ENCODE assay signal across 8 cellular contexts in genomic region chr16:88706965-88707871, GRCh38. TPM values are rescaled to one million over a fixed set of nuclear protein-coding genes. Genes with fewer than 3 reads are reported as not detected.
DNase-seq lines count a peak whose midpoint lies in the region; ATAC-seq and TF ChIP-seq lines count a peak whose summit lies in the region.

No MANE protein-coding gene starts in this region.

- H3K9me3 Mint-ChIP-seq in activated naive CD4-positive, alpha-beta T cell treated with anti-CD3 and anti-CD28 coated beads, Interleukin-2, amount 50 U/mL, for 24 hours: no peaks in the 10 kb centered on the region
- no peaks in the 10 kb centered on the region for H3K9me3 Mint-ChIP-seq in activated naive CD8-positive, alpha-beta T cell treated with anti-CD3 and anti-CD28 coated beads, Interleukin-2, amount 10 ng/mL, durations not matched to agents 7 days and 5 days

- H3K4me1 Mint-ChIP-seq in activated naive CD4-positive, alpha-beta T cell treated with anti-CD3 and anti-CD28 coated beads, Interleukin-2, amount 50 U/mL, for 24 hours: peaks cover 44% of the 10 kb centered on the region
- peaks cover 20% of the 10 kb centered on the region for H3K4me1 Mint-ChIP-seq in activated naive CD8-positive, alpha-beta T cell treated with anti-CD3 and anti-CD28 coated beads, Interleukin-2, amount 10 ng/mL, durations not matched to agents 7 days and 5 days

- H3K4me3 ChIP-seq in liver (ENCODE audit: low read depth in 1 of 3, low read length in 3 of 3) (peak overlapping the region; percentile 77 to 90 (median 83)), upper lobe of left lung (peak overlapping the region; percentile 87 to 99 (median 98))

- H3K27me3 ChIP-seq in liver (ENCODE audit: control insufficient read depth in 4 of 4, insufficient read depth in 4 of 4, low read length in 3 of 4) (no peaks in the 10 kb centered on the region), upper lobe of left lung (no peaks in the 10 kb centered on the region)

- no peak for TF ChIP-seq POLR2A in upper lobe of left lung (IDR thresholded peaks at IDR 0.05)

- no peaks in the 10 kb centered on the region for H3K27me3 Mint-ChIP-seq in activated naive CD4-positive, alpha-beta T cell treated with anti-CD3 and anti-CD28 coated beads, Interleukin-2, amount 50 U/mL, for 24 hours
- H3K27me3 Mint-ChIP-seq in activated naive CD8-positive, alpha-beta T cell treated with anti-CD3 and anti-CD28 coated beads, Interleukin-2, amount 10 ng/mL, durations not matched to agents 7 days and 5 days: no peaks in the 10 kb centered on the region

- H3K36me3 ChIP-seq in liver (ENCODE audit: control insufficient read depth in 4 of 4, insufficient read depth in 3 of 4, low read depth in 1 of 4, low read length in 3 of 4) (peaks cover 0 to under 1% (median 0%) of the 10 kb centered on the region in 4 donors), upper lobe of left lung (peaks cover 0 to 7% (median 4%) of the 10 kb centered on the region in 4 donors)

- H3K4me3 Mint-ChIP-seq in activated naive CD4-positive, alpha-beta T cell treated with anti-CD3 and anti-CD28 coated beads, Interleukin-2, amount 50 U/mL, for 24 hours: peak overlapping the region; percentile 86
- peak overlapping the region; percentile 88 for H3K4me3 Mint-ChIP-seq in activated naive CD8-positive, alpha-beta T cell treated with anti-CD3 and anti-CD28 coated beads, Interleukin-2, amount 10 ng/mL, durations not matched to agents 7 days and 5 days

- H3K9me3 ChIP-seq in liver (ENCODE audit: control insufficient read depth in 4 of 4, low read length in 3 of 4): no peaks in the 10 kb centered on the region
- H3K9me3 ChIP-seq in upper lobe of left lung: no peaks in the 10 kb centered on the region

- H3K27ac ChIP-seq in liver (ENCODE audit: low read depth in 1 of 2, low read length in 2 of 2) (peak overlapping the region in 1 of 2 donors; percentile 65), upper lobe of left lung (peak overlapping the region in 3 of 4 donors; percentile 87 to 96 (median 91))

- WGBS in liver: 49% methylated on average over 17 of the region's 17 CpGs
- WGBS in upper lobe of left lung, 2 donors: 32 to 35% methylated on average over 17 of the region's 17 CpGs

- H3K4me1 ChIP-seq in liver (ENCODE audit: control insufficient read depth in 4 of 4, insufficient read depth in 4 of 4, low read length in 3 of 4) (peaks cover 6 to 31% (median 25%) of the 10 kb centered on the region in 4 donors), upper lobe of left lung (peaks cover 39 to 49% (median 44%) of the 10 kb centered on the region in 4 donors)

- no peak for DNase-seq in activated naive CD4-positive, alpha-beta T cell (lab: John Stamatoyannopoulos, UW)
- no peak for DNase-seq in activated naive CD8-positive, alpha-beta T cell treated with anti-CD3 and anti-CD28 coated beads, Interleukin-2, amount 10 ng/mL, durations not matched to agents 7 days and 5 days
- DNase-seq in upper lobe of left lung: no peak
- no peak for DNase-seq in activated effector memory CD4-positive, alpha-beta T cell treated with Interleukin-2 at 50 U/mL for 16 hours

- peak overlapping the region; percentile 56 for H3K27ac Mint-ChIP-seq in activated naive CD4-positive, alpha-beta T cell treated with anti-CD3 and anti-CD28 coated beads, Interleukin-2, amount 50 U/mL, for 24 hours
- H3K27ac Mint-ChIP-seq in activated naive CD8-positive, alpha-beta T cell treated with anti-CD3 and anti-CD28 coated beads, Interleukin-2, amount 10 ng/mL, durations not matched to agents 7 days and 5 days: peak overlapping the region; percentile 85

- peak overlapping the region; percentile 81 to 95 for H3K9ac ChIP-seq in liver (ENCODE audit: low read depth in 1 of 2, low read length in 2 of 2)

- no peaks in the 10 kb centered on the region for H3K36me3 Mint-ChIP-seq in activated naive CD4-positive, alpha-beta T cell treated with anti-CD3 and anti-CD28 coated beads, Interleukin-2, amount 50 U/mL, for 24 hours
- peaks cover 11% of the 10 kb centered on the region for H3K36me3 Mint-ChIP-seq in activated naive CD8-positive, alpha-beta T cell treated with anti-CD3 and anti-CD28 coated beads, Interleukin-2, amount 10 ng/mL, durations not matched to agents 7 days and 5 days

- ATAC-seq in activated naive CD8-positive, alpha-beta T cell treated with anti-CD3 and anti-CD28 coated beads, Interleukin-2, amount 10 ng/mL, durations not matched to agents 7 days and 5 days (ENCODE audit: low read depth): no peak
- ATAC-seq in upper lobe of left lung (ENCODE audit: low FRiP score in 2 of 2) (no peak), GM21737 (IDR thresholded peaks at IDR 0.05; ENCODE audit: unreplicated experiment) (no peak), HG02798 (IDR thresholded peaks at IDR 0.05; ENCODE audit: poor library complexity, unreplicated experiment) (no peak)

- no peak for TF ChIP-seq CTCF in liver (IDR thresholded peaks at IDR 0.05; ENCODE audit: low read depth, low read length, missing input control)
- no peak for TF ChIP-seq CTCF in upper lobe of left lung (IDR thresholded peaks at IDR 0.05)

- no peak for TF ChIP-seq RAD21 in liver (IDR thresholded peaks at IDR 0.05)

- no peak for TF ChIP-seq EP300 in upper lobe of left lung (IDR thresholded peaks at IDR 0.05)

- POLR2A ChIA-PET in activated naive CD8-positive, alpha-beta T cell treated with anti-CD3 and anti-CD28 coated beads, Interleukin-2, amount 10 ng/mL, durations not matched to agents 7 days and 5 days (lab: Charles Lee): interaction anchor here (1.4 to 1.7 kb wide), 2 partner anchors 10 to 15 kb away, joined by 4 read pairs; no protein-coding TSS in a partner anchor

TF ChIP-seq in liver, 16 proteins besides CTCF, POLR2A, EP300 and RAD21 (continues in another document):
- TF ChIP-seq REST (IDR thresholded peaks at IDR 0.05) (no peak), HNF4A (conservative IDR thresholded peaks at IDR 0.05) (no peak), RXRA (IDR thresholded peaks at IDR 0.05) (no peak), YY1 (IDR thresholded peaks at IDR 0.05) (no peak), EGR1 (IDR thresholded peaks at IDR 0.05; ENCODE audit: low read depth in 2 of 2) (no peak), FOXA1 (IDR thresholded peaks at IDR 0.05) (no peak), HNF4G (IDR thresholded peaks at IDR 0.05) (no peak)

RNA-seq across cellular contexts. Expression of gene CTU2, which starts 0.9 kb away (rescaled TPM):
- 10 to 100 TPM; 22.8 to 25.7 TPM for total RNA-seq in activated naive CD8-positive, alpha-beta T cell treated with anti-CD3 and anti-CD28 coated beads, Interleukin-2, amount 10 ng/mL, durations not matched to agents 7 days and 5 days
- total RNA-seq in liver (1 to 10 TPM; 7.0 to 8.5 TPM), upper lobe of left lung (10 to 100 TPM in 5 of 6 donors, 1 to 10 TPM in 1; 9.4 to 31.4 (median 20.6) TPM)
- polyA plus RNA-seq in liver: 1 to 10 TPM; 7.2 to 7.7 TPM

RNA-seq across cellular contexts. Expression of gene RNF166, which starts 1.0 kb away (rescaled TPM):
- total RNA-seq in activated naive CD8-positive, alpha-beta T cell treated with anti-CD3 and anti-CD28 coated beads, Interleukin-2, amount 10 ng/mL, durations not matched to agents 7 days and 5 days: 100 to 1,000 TPM; 227 to 229 TPM
- total RNA-seq in liver: 1 to 10 TPM; 7.9 to 9.1 TPM
- 1 to 10 TPM; 6.5 to 7.3 TPM for polyA plus RNA-seq in liver
- total RNA-seq in upper lobe of left lung: 100 to 1,000 TPM in 1 of 6 donors, 10 to 100 TPM in 5; 23.2 to 101 (median 64.6) TPM

RNA-seq across cellular contexts. Expression of gene SNAI3, which starts 20.9 kb away (rescaled TPM):
- 10 to 100 TPM; 14.4 to 15.0 TPM for total RNA-seq in activated naive CD8-positive, alpha-beta T cell treated with anti-CD3 and anti-CD28 coated beads, Interleukin-2, amount 10 ng/mL, durations not matched to agents 7 days and 5 days
- total RNA-seq in liver (under 1 TPM; 0.05 to 0.17 TPM), upper lobe of left lung (1 to 10 TPM in 4 of 6 donors, under 1 TPM in 1, not detected in 1; 0.78 to 8.1 (median 7.0) TPM)
- polyA plus RNA-seq in liver: under 1 TPM; 0.24 to 0.48 TPM

RNA-seq across cellular contexts. Expression of gene MVD, which starts 44.3 kb away (rescaled TPM):
- 10 to 100 TPM; 80.7 to 84.2 TPM for total RNA-seq in activated naive CD8-positive, alpha-beta T cell treated with anti-CD3 and anti-CD28 coated beads, Interleukin-2, amount 10 ng/mL, durations not matched to agents 7 days and 5 days
- total RNA-seq in liver (10 to 100 TPM; 73.4 to 99.2 TPM), upper lobe of left lung (100 to 1,000 TPM in 2 of 6 donors, 10 to 100 TPM in 4; 38.1 to 114 (median 90.5) TPM)
- polyA plus RNA-seq in liver: 10 to 100 TPM; 21.7 to 76.0 TPM

RNA-seq across cellular contexts. Expression of gene CYBA, which starts 56.4 kb away (rescaled TPM):
- 100 to 1,000 TPM; 505 to 513 TPM for total RNA-seq in activated naive CD8-positive, alpha-beta T cell treated with anti-CD3 and anti-CD28 coated beads, Interleukin-2, amount 10 ng/mL, durations not matched to agents 7 days and 5 days
- total RNA-seq in liver (100 to 1,000 TPM in 1 of 2 donors, 10 to 100 TPM in 1; 45.8 to 217 TPM), upper lobe of left lung (100 to 1,000 TPM; 213 to 472 (median 322) TPM)
- 10 to 100 TPM; 39.0 to 59.5 TPM for polyA plus RNA-seq in liver
